In the genomic region with DNA sequence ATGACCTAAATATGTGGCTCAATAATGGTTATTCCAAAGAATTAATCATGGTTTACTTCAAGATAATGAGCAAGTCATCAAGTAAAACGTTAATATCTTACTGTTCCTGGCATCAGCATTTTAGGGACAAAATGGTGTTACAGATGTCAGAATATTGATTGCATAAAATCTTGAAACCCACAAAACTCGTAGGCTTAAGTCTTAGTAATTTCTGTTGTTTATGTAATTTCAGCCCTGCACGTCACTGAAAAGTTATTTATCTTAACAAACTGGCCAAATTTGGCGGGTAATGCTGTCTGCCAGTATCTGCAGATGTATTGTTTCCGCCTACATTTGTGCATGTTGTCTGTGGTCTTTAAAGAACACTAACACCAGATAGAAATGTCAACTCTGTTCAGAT, we compare ENCODE assay signal across 19 cellular contexts. TPM values are rescaled to one million over a fixed set of nuclear protein-coding genes. Genes with fewer than 3 reads are reported as not detected.
A peak's percentile ranks its signal among the peaks of the same experiment; 100 is the strongest.
DNase-seq lines count a peak whose midpoint lies in the region; ATAC-seq and TF ChIP-seq lines count a peak whose summit lies in the region.
"Had no signal": no experiment of that assay in that cellular context is flagged by ENCODE, and none has a peak within 500 bp of the region (broad histone marks: within the 10 kb centered on the region; RNA-seq: fewer than 3 reads in every experiment).

No MANE protein-coding gene starts in this region.

- peak; percentile 16 for DNase-seq in AG20443 (ENCODE audit: low spot score)
- peak; percentile 94 for DNase-seq in amniotic epithelial cell (ENCODE audit: low read depth)
- peak; percentile 95 for DNase-seq in fibroblast of villous mesenchyme (ENCODE audit: low read depth)
- DNase-seq in non-pigmented ciliary epithelial cell (ENCODE audit: low read depth): peak; percentile 19
- no peak for DNase-seq in NCI-H1694 treated with DMSO at 0.1 percent for 48 hours (lab: John Stamatoyannopoulos, UW)
- DNase-seq in A673 (ENCODE audit: low spot score): no peak
- DNase-seq in stimulated activated naive CD8-positive, alpha-beta T cell treated with anti-CD3 and anti-CD28 coated beads, Interleukin-15, Interleukin-2, amounts not matched to agents 100 U/mL and 50 U/mL, for 24 hours: no peak
- no peak for DNase-seq in NCI-H128 (lab: John Stamatoyannopoulos, UW; ENCODE audit: unreplicated experiment)
- DNase-seq: activated B cell treated with CpG ODN at 0.5 μM for 24 hours; activated CD8-positive, alpha-beta memory T cell treated with anti-CD3 and anti-CD28 coated beads for 24 hours; activated naive CD8-positive, alpha-beta T cell treated with anti-CD3 and anti-CD28 coated beads for 36 hours; CD8-positive, alpha-beta memory T cell; heart right ventricle; islet precursor cell; NCI-H2081; NCI-H524 had no signal

- H3K27ac ChIP-seq in A673 (ENCODE audit: low read depth, low read length, poor library complexity, severe bottlenecking): no peak overlapping the region
- H3K27ac ChIP-seq: SK-N-MC, thoracic aorta had no signal

- intact Hi-C loops in A673 (cut with micrococcal nuclease; ENCODE audit: unreplicated experiment): loop anchor here (5.0 kb wide), 1 partner anchor 401 kb away; no protein-coding TSS in a partner anchor

- no peaks in the 10 kb centered on the region for H3K9me3 ChIP-seq in A673 (ENCODE audit: low read depth, low read length, poor library complexity, severe bottlenecking)
- H3K9me3 ChIP-seq: breast epithelium, heart right ventricle, thoracic aorta had no signal

- BruUV-seq in A673 (replicated peaks; lab: Mats Ljungman, UMichigan): no TSS peak

- TF ChIP-seq CTCF in fibroblast of villous mesenchyme (IDR thresholded peaks at IDR 0.05; ENCODE audit: insufficient read depth, low read depth, low read length) (no peak), A673 (conservative IDR thresholded peaks at IDR 0.05; ENCODE audit: low read depth, low read length) (no peak)

- ATAC-seq in stimulated activated naive CD8-positive, alpha-beta T cell treated with anti-CD3 and anti-CD28 coated beads, Interleukin-15, Interleukin-2, amounts not matched to agents 100 U/mL and 50 U/mL, for 24 hours: no peak
- ATAC-seq: heart right ventricle had no signal

- POLR2A ChIA-PET in A673 (lab: Charles Lee; ENCODE audit: low non-redundant PET): no interaction called here

- no peaks in the 10 kb centered on the region for H3K36me3 ChIP-seq in A673 (ENCODE audit: insufficient read depth, low read length, poor library complexity, severe bottlenecking)
- H3K36me3 ChIP-seq: breast epithelium, thoracic aorta had no signal

- CTCF ChIA-PET in A673 (lab: Charles Lee): no interaction called here

- H3K4me3 ChIP-seq in fibroblast of villous mesenchyme (ENCODE audit: low read depth, low read length): no peak overlapping the region
- H3K4me3 ChIP-seq in A673 (ENCODE audit: low read depth, low read length, poor library complexity, severe bottlenecking): no peak overlapping the region
- H3K4me3 ChIP-seq: breast epithelium, heart right ventricle, SK-N-MC, thoracic aorta had no signal

- no peaks in the 10 kb centered on the region for H3K4me1 ChIP-seq in A673 (ENCODE audit: insufficient read depth, low read length, poor library complexity, severe bottlenecking)
- H3K4me1 ChIP-seq: breast epithelium had no signal

- H3K27me3 ChIP-seq in A673 (replicated peaks; ENCODE audit: insufficient read depth, low read depth, low read length, poor library complexity): no peaks in the 10 kb centered on the region
- H3K27me3 ChIP-seq: breast epithelium, heart right ventricle had no signal

RNA-seq across cellular contexts. Expression of a gene that starts 25.8 kb away (rescaled TPM):
- total RNA-seq in fibroblast of villous mesenchyme (5.2 and 6.5 TPM in 2 replicates), A673 (2021) (29.6 and 34.0 TPM in 2 replicates)

Comparison
In these comparisons a context has a peak if more than half of its experiments do, and no peak if none do; other contexts are left out.
1. DNase-seq: peak in AG20443 (single experiment), amniotic epithelial cell (single experiment), fibroblast of villous mesenchyme (single experiment) and non-pigmented ciliary epithelial cell (single experiment); none in NCI-H1694 treated with DMSO at 0.1 percent for 48 hours (single experiment), A673 (single experiment), stimulated activated naive CD8-positive, alpha-beta T cell treated with anti-CD3 and anti-CD28 coated beads, Interleukin-15, Interleukin-2, amounts not matched to agents 100 U/mL and 50 U/mL, for 24 hours (single experiment) and NCI-H128 (single experiment).